27 cellular contexts compared by ENCODE assay signal in the genomic region with DNA sequence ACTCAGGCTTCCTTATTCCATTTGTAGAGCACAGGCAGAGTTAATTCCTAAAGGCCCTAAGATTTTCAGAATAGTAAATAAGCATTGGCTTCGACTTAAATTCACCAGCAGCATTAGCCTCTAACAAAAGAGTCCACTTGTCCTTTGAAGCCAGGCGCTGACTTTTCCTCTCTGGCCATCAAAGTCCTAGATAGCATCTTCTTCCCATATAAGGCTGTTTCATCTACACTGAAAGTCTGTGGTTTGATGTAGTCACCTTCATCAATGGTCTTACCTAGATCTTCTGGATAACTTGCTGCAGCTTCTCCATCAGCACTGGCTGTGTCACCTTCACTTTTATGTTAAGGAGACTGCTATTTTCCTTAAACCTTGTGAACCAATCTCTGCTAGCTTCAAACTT.
"Had no signal": no experiment of that assay in that cellular context is flagged by ENCODE, and none has a peak within 500 bp of the region (broad histone marks: within the 10 kb centered on the region; RNA-seq: fewer than 3 reads in every experiment).

No MANE protein-coding gene starts in this region.

- DNase-seq: activated effector memory CD4-positive, alpha-beta T cell treated with anti-CD3 and anti-CD28 coated beads, Interleukin-2, amount 50 U/mL, for 16 hours; activated effector memory CD4-positive, alpha-beta T cell treated with Interleukin-2 at 50 U/mL for 16 hours; activated gamma-delta T cell; activated gamma-delta T cell treated with Interleukin-2 at 50 U/mL for 16 hours; activated naive CD4-positive, alpha-beta T cell; activated naive CD4-positive, alpha-beta T cell treated with anti-CD3 and anti-CD28 coated beads for 36 hours; activated naive CD4-positive, alpha-beta T cell treated with anti-CD3 and anti-CD28 coated beads, Interleukin-2, amount 10 ng/mL, durations not matched to agents 7 days and 5 days; activated naive CD4-positive, alpha-beta T cell treated with anti-CD3 and anti-CD28 coated beads, Interleukin-2, amount 50 U/mL, for 16 hours; activated naive CD4-positive, alpha-beta T cell treated with Interleukin-2 at 50 U/mL for 16 hours; activated naive CD8-positive, alpha-beta T cell treated with anti-CD3 and anti-CD28 coated beads for 36 hours; activated naive CD8-positive, alpha-beta T cell treated with anti-CD3 and anti-CD28 coated beads, Interleukin-2, amount 10 ng/mL, durations not matched to agents 7 days and 5 days; activated naive CD8-positive, alpha-beta T cell treated with anti-CD3 and anti-CD28 coated beads, Interleukin-2, amount 50 U/mL, for 24 hours; activated T-cell treated with anti-CD3 and anti-CD28 coated beads, Interleukin-2, amount 50 U/mL, for 1 hour; activated T-cell treated with anti-CD3 and anti-CD28 coated beads, Interleukin-2, amount 50 U/mL, for 24 hours; activated T-cell treated with anti-CD3 and anti-CD28 coated beads, Interleukin-2, amount 50 U/mL, for 4 hours; activated T-cell treated with anti-CD3 and anti-CD28 coated beads, Interleukin-2, amount 50 U/mL, for 48 hours; activated T-cell treated with anti-CD3 and anti-CD28 coated beads, Interleukin-2, amount 50 U/mL, for 72 hours; adrenal gland; amniotic stem cell; amygdala; anterior cingulate cortex; aorta; body of pancreas; brain microvascular endothelial cell; caudate nucleus; central memory CD4-positive, alpha-beta T cell; cerebellar nuclear complex had no signal
